ENCODE assay signal across 17 cellular contexts in the genomic region with DNA sequence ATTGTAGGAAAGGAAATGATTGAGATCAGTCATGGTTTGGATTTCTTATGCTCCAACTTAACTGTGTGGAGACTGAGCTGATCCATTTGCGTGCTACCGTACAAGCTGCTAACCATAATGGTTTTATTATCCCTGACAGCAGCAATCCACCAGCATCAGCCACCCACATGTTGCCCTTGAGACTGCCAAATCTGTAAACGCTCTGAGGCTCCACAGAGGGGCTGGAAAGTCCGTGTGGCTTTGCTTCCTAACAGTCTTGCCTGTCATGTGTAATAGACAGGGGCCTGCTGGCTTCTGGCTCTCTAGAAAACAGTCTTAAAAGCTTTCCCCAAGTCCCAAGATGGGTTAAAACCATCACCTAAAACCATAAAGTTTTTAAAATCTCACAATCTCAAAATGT. TPM values are rescaled to one million over a fixed set of nuclear protein-coding genes. Genes with fewer than 3 reads are reported as not detected.
DNase-seq lines count a peak whose midpoint lies in the region; ATAC-seq and TF ChIP-seq lines count a peak whose summit lies in the region.
"Had no signal": no experiment of that assay in that cellular context is flagged by ENCODE, and none has a peak within 500 bp of the region (broad histone marks: within the 10 kb centered on the region; RNA-seq: fewer than 3 reads in every experiment).

No MANE protein-coding gene starts in this region.

- no peak overlapping the region for H3K4me3 Mint-ChIP-seq in CD4-positive, CD25-positive, alpha-beta regulatory T cell
- H3K4me3 Mint-ChIP-seq in activated T-helper 17 cell treated with anti-CD3 and anti-CD28 coated beads, Interleukin-2, amount 50 U/mL, for 72 hours = no peak overlapping the region
- no peak overlapping the region for H3K4me3 Mint-ChIP-seq in Calu3 (ENCODE audit: low read depth, unreplicated experiment)
- H3K4me3 Mint-ChIP-seq: activated naive CD4-positive, alpha-beta T cell treated with anti-CD3 and anti-CD28 coated beads, Interleukin-2, amount 10 ng/mL, durations not matched to agents 7 days and 5 days; T-cell had no signal

- intact Hi-C loops in Calu3 (cut with micrococcal nuclease; ENCODE audit: unreplicated experiment) = no loop called here

- no peaks in the 10 kb centered on the region for H3K79me2 ChIP-seq in osteoblast (ENCODE audit: insufficient read depth, low read length)

- H3K4me1 ChIP-seq in CD4-positive, CD25-positive, alpha-beta regulatory T cell (ENCODE audit: control insufficient read depth, insufficient read depth, low read length, poor library complexity, severe bottlenecking) = peaks cover 5% of the 10 kb centered on the region
- H3K4me1 ChIP-seq in osteoblast (ENCODE audit: insufficient read depth, low read length) = peaks cover 56% of the 10 kb centered on the region
- H3K4me1 ChIP-seq: BE2C, HAP-1 had no signal

- no peak for ATAC-seq in CD4-positive, CD25-positive, alpha-beta regulatory T cell (ENCODE audit: low read depth in 2 of 2)
- ATAC-seq in activated T-helper 17 cell treated with anti-CD3 and anti-CD28 coated beads, Interleukin-2, amount 50 U/mL, for 72 hours (replicated peaks) = no peak
- ATAC-seq in stimulated activated naive CD8-positive, alpha-beta T cell treated with anti-CD3 and anti-CD28 coated beads, Interleukin-15, Interleukin-2, amounts not matched to agents 100 U/mL and 50 U/mL, for 24 hours = no peak
- ATAC-seq in GM18511 (IDR thresholded peaks at IDR 0.05; ENCODE audit: unreplicated experiment) (no peak), HG03175 (IDR thresholded peaks at IDR 0.05; ENCODE audit: unreplicated experiment) (no peak)
- ATAC-seq: T-cell had no signal

- DNase-seq in CD4-positive, CD25-positive, alpha-beta regulatory T cell = no peak
- DNase-seq in foreskin melanocyte = peak; percentile 91
- peak; percentile 69 for DNase-seq in osteoblast (ENCODE audit: insufficient read length, low spot score, missing footprints)
- DNase-seq in stimulated activated naive CD8-positive, alpha-beta T cell treated with anti-CD3 and anti-CD28 coated beads, Interleukin-15, Interleukin-2, amounts not matched to agents 100 U/mL and 50 U/mL, for 24 hours = no peak
- DNase-seq in Calu3 = no peak
- DNase-seq: activated CD4-positive, alpha-beta T cell treated with anti-CD3 and anti-CD28 coated beads for 1 hour; activated CD8-positive, alpha-beta memory T cell treated with anti-CD3 and anti-CD28 coated beads, Interleukin-2, amount 50 U/mL, for 4 hours; activated naive CD4-positive, alpha-beta T cell treated with anti-CD3 and anti-CD28 coated beads, Interleukin-2, amount 10 ng/mL, durations not matched to agents 7 days and 5 days; BE2C; DMS53; hypothalamus; NCI-H1436; T-cell had no signal

- H2AFZ ChIP-seq in osteoblast (ENCODE audit: low read length) = no peak overlapping the region

- no peaks in the 10 kb centered on the region for H3K27me3 Mint-ChIP-seq in CD4-positive, CD25-positive, alpha-beta regulatory T cell
- no peaks in the 10 kb centered on the region for H3K27me3 Mint-ChIP-seq in activated T-helper 17 cell treated with anti-CD3 and anti-CD28 coated beads, Interleukin-2, amount 50 U/mL, for 72 hours
- H3K27me3 Mint-ChIP-seq in Calu3 (ENCODE audit: unreplicated experiment) = no peaks in the 10 kb centered on the region
- H3K27me3 Mint-ChIP-seq: activated naive CD4-positive, alpha-beta T cell treated with anti-CD3 and anti-CD28 coated beads, Interleukin-2, amount 10 ng/mL, durations not matched to agents 7 days and 5 days; T-cell had no signal

- peaks cover 49% of the 10 kb centered on the region for H3K36me3 ChIP-seq in CD4-positive, CD25-positive, alpha-beta regulatory T cell (ENCODE audit: control insufficient read depth, insufficient read depth, low read length)
- peaks cover 31% of the 10 kb centered on the region for H3K36me3 ChIP-seq in osteoblast (ENCODE audit: insufficient read depth, low read length)
- H3K36me3 ChIP-seq: HAP-1 had no signal

- BruUV-seq in Calu3 (replicated peaks; lab: Mats Ljungman, UMichigan) = no TSS peak

- no peaks in the 10 kb centered on the region for H3K27me3 ChIP-seq in CD4-positive, CD25-positive, alpha-beta regulatory T cell (ENCODE audit: control insufficient read depth, insufficient read depth, low read length)
- H3K27me3 ChIP-seq in osteoblast (ENCODE audit: insufficient read depth, low read length) = no peaks in the 10 kb centered on the region
- H3K27me3 ChIP-seq: BE2C had no signal

- peaks cover 7 to 14% (median 8%) of the 10 kb centered on the region in 4 donors for H3K4me1 Mint-ChIP-seq in CD4-positive, CD25-positive, alpha-beta regulatory T cell
- peaks cover 5% of the 10 kb centered on the region for H3K4me1 Mint-ChIP-seq in activated T-helper 17 cell treated with anti-CD3 and anti-CD28 coated beads, Interleukin-2, amount 50 U/mL, for 72 hours
- H3K4me1 Mint-ChIP-seq in Calu3 (ENCODE audit: low read depth, unreplicated experiment) = no peaks in the 10 kb centered on the region

- no peaks in the 10 kb centered on the region for H3K9me3 Mint-ChIP-seq in CD4-positive, CD25-positive, alpha-beta regulatory T cell
- no peaks in the 10 kb centered on the region for H3K9me3 Mint-ChIP-seq in activated T-helper 17 cell treated with anti-CD3 and anti-CD28 coated beads, Interleukin-2, amount 50 U/mL, for 72 hours
- H3K9me3 Mint-ChIP-seq in Calu3 (ENCODE audit: low read depth, unreplicated experiment) = no peaks in the 10 kb centered on the region
- H3K9me3 Mint-ChIP-seq: activated naive CD4-positive, alpha-beta T cell treated with anti-CD3 and anti-CD28 coated beads, Interleukin-2, amount 10 ng/mL, durations not matched to agents 7 days and 5 days; T-cell had no signal

- peak overlapping the region in 2 of 3 donors; percentile 33 to 41 for H3K27ac Mint-ChIP-seq in CD4-positive, CD25-positive, alpha-beta regulatory T cell
- H3K27ac Mint-ChIP-seq in activated T-helper 17 cell treated with anti-CD3 and anti-CD28 coated beads, Interleukin-2, amount 50 U/mL, for 72 hours = peak overlapping the region; percentile 32
- H3K27ac Mint-ChIP-seq in Calu3 (ENCODE audit: unreplicated experiment) = no peak overlapping the region
- H3K27ac Mint-ChIP-seq: activated naive CD4-positive, alpha-beta T cell treated with anti-CD3 and anti-CD28 coated beads, Interleukin-2, amount 10 ng/mL, durations not matched to agents 7 days and 5 days had no signal

- H3K4me3 ChIP-seq in CD4-positive, CD25-positive, alpha-beta regulatory T cell (ENCODE audit: low read depth, low read length) = no peak overlapping the region
- no peak overlapping the region for H3K4me3 ChIP-seq in osteoblast (ENCODE audit: insufficient read depth, low read length)
- H3K4me3 ChIP-seq: HAP-1 had no signal

- TF ChIP-seq CTCF in osteoblast (IDR thresholded peaks at IDR 0.05; ENCODE audit: extremely low read depth, low read depth, low read length) (no peak), Calu3 (IDR thresholded peaks at IDR 0.05; ENCODE audit: unreplicated experiment) (no peak)

- H3K36me3 Mint-ChIP-seq in CD4-positive, CD25-positive, alpha-beta regulatory T cell = peaks cover 44% of the 10 kb centered on the region
- H3K36me3 Mint-ChIP-seq in activated T-helper 17 cell treated with anti-CD3 and anti-CD28 coated beads, Interleukin-2, amount 50 U/mL, for 72 hours (ENCODE audit: low read depth) = peaks cover 46% of the 10 kb centered on the region
- H3K36me3 Mint-ChIP-seq in Calu3 (ENCODE audit: insufficient read depth, unreplicated experiment) = no peaks in the 10 kb centered on the region

- H3K4me2 ChIP-seq in osteoblast (ENCODE audit: insufficient read depth, low read length) = peak overlapping the region; percentile 46

- no peak overlapping the region for H3K27ac ChIP-seq in CD4-positive, CD25-positive, alpha-beta regulatory T cell (ENCODE audit: insufficient read depth, low read length, poor library complexity, severe bottlenecking)
- peak overlapping the region; percentile 84 for H3K27ac ChIP-seq in osteoblast (ENCODE audit: low read depth, low read length)

- CTCF ChIA-PET in Calu3 (lab: Charles Lee) = interaction anchor here (0.6 kb wide), 1 partner anchor 413 kb away, joined by 3 read pairs; no protein-coding TSS in a partner anchor

- no peaks in the 10 kb centered on the region for H3K9me3 ChIP-seq in CD4-positive, CD25-positive, alpha-beta regulatory T cell (ENCODE audit: control insufficient read depth in 2 of 2, low read length in 2 of 2)
- H3K9me3 ChIP-seq in osteoblast (ENCODE audit: low read depth, low read length) = no peaks in the 10 kb centered on the region
- H3K9me3 ChIP-seq: BE2C, HAP-1 had no signal

- no peaks in the 10 kb centered on the region for H4K20me1 ChIP-seq in osteoblast (ENCODE audit: insufficient read depth, low read length)

RNA-seq across cellular contexts. Expression of a gene that starts 30.1 kb away (rescaled TPM):
- 89.9 TPM for total RNA-seq in CD4-positive, CD25-positive, alpha-beta regulatory T cell
- polyA plus RNA-seq in CD4-positive, CD25-positive, alpha-beta regulatory T cell = 10 to 100 TPM in 2 of 4 donors, 1 to 10 TPM in 2; 6.7 to 13.3 (median 9.3) TPM
- 100 to 1,000 TPM in 1 of 2 donors, 10 to 100 TPM in 1; 85.3 to 127 TPM for total RNA-seq in activated T-helper 17 cell treated with anti-CD3 and anti-CD28 coated beads, Interleukin-2, amount 50 U/mL, for 72 hours
- total RNA-seq in osteoblast (11.9 and 12.4 TPM in 2 replicates), Calu3 (2022) (28.7 and 29.1 TPM in 2 replicates)

RNA-seq across cellular contexts. Expression of a gene that starts 50.5 kb away (rescaled TPM):
- 11.2 TPM for total RNA-seq in CD4-positive, CD25-positive, alpha-beta regulatory T cell
- polyA plus RNA-seq in CD4-positive, CD25-positive, alpha-beta regulatory T cell = 10 to 100 TPM; 13.6 to 16.8 (median 14.0) TPM
- 10 to 100 TPM in 1 of 2 donors, 1 to 10 TPM in 1; 7.7 to 16.4 TPM for total RNA-seq in activated T-helper 17 cell treated with anti-CD3 and anti-CD28 coated beads, Interleukin-2, amount 50 U/mL, for 72 hours
- total RNA-seq in osteoblast = 25.3 and 25.7 TPM in 2 replicates
- total RNA-seq in Calu3 (2022) = 55.1 and 68.9 TPM in 2 replicates

Comparison
In these comparisons a context has a peak if more than half of its experiments do, and no peak if none do; other contexts are left out.
1. DNase-seq: peak in foreskin melanocyte (single experiment) and osteoblast (single experiment); none in CD4-positive, CD25-positive, alpha-beta regulatory T cell (0 of 3), stimulated activated naive CD8-positive, alpha-beta T cell treated with anti-CD3 and anti-CD28 coated beads, Interleukin-15, Interleukin-2, amounts not matched to agents 100 U/mL and 50 U/mL, for 24 hours (single experiment) and Calu3 (single experiment).